ENCODE assay signal across 9 cellular contexts in genomic region chr18:24964213-24964612, GRCh38.
A peak's percentile ranks its signal among the peaks of the same experiment; 100 is the strongest.
DNase-seq lines count a peak whose midpoint lies in the region; ATAC-seq and TF ChIP-seq lines count a peak whose summit lies in the region.
"Had no signal": no experiment of that assay in that cellular context is flagged by ENCODE, and none has a peak within 500 bp of the region (broad histone marks: within the 10 kb centered on the region; RNA-seq: fewer than 3 reads in every experiment).

No MANE protein-coding gene starts in this region.

- no peaks in the 10 kb centered on the region for H3K27me3 ChIP-seq in GM23248 (replicated peaks; ENCODE audit: insufficient read depth)

- H4K20me1 ChIP-seq in GM23248 (ENCODE audit: insufficient read depth) = no peaks in the 10 kb centered on the region

- H3K4me1 ChIP-seq in GM23248 (ENCODE audit: insufficient read depth) = peaks cover 11% of the 10 kb centered on the region

- no peaks in the 10 kb centered on the region for H3F3A ChIP-seq in GM23248 (ENCODE audit: insufficient read depth)

- WGBS in GM23248 (ENCODE audit: low coverage in 1 of 2, low lambda C conversion rate in 2 of 2, missing lambda C conversion rate in 2 of 2), 2 experiments = 43 to 50% methylated on average over 4 of the region's 4 CpGs

- no peak overlapping the region for H2AFZ ChIP-seq in GM23248

- H3K27ac Mint-ChIP-seq in activated CD8-positive, alpha-beta memory T cell treated with anti-CD3 and anti-CD28 coated beads, Interleukin-2, amount 10 ng/mL, durations not matched to agents 7 days and 5 days = no peak overlapping the region

- H3K27me3 Mint-ChIP-seq in activated CD8-positive, alpha-beta memory T cell treated with anti-CD3 and anti-CD28 coated beads, Interleukin-2, amount 10 ng/mL, durations not matched to agents 7 days and 5 days = no peaks in the 10 kb centered on the region

- H3K9me2 ChIP-seq in GM23248 (ENCODE audit: insufficient read depth) = no peaks in the 10 kb centered on the region

- no peaks in the 10 kb centered on the region for H3K9me3 Mint-ChIP-seq in activated CD8-positive, alpha-beta memory T cell treated with anti-CD3 and anti-CD28 coated beads, Interleukin-2, amount 10 ng/mL, durations not matched to agents 7 days and 5 days (ENCODE audit: low read depth)

- no peak overlapping the region for H3K4me3 Mint-ChIP-seq in activated CD8-positive, alpha-beta memory T cell treated with anti-CD3 and anti-CD28 coated beads, Interleukin-2, amount 10 ng/mL, durations not matched to agents 7 days and 5 days

- H3K36me3 Mint-ChIP-seq in activated CD8-positive, alpha-beta memory T cell treated with anti-CD3 and anti-CD28 coated beads, Interleukin-2, amount 10 ng/mL, durations not matched to agents 7 days and 5 days = no peaks in the 10 kb centered on the region

- no peak overlapping the region for H3K4me3 ChIP-seq in GM23248

- no peaks in the 10 kb centered on the region for H3K36me3 ChIP-seq in GM23248 (ENCODE audit: low read depth)

- DNase-seq in GM23248 (peak; percentile 17), LHCN-M2 (ENCODE audit: low read depth) (peak; percentile 54), erythroblast (lab: John Stamatoyannopoulos, UW) (peak; percentile 43 to 50), globus pallidus (ENCODE audit: low spot score) (no peak), GM10266 (ENCODE audit: extremely low spot score) (no peak)
- DNase-seq in activated CD8-positive, alpha-beta memory T cell treated with anti-CD3 and anti-CD28 coated beads, Interleukin-2, amount 10 ng/mL, durations not matched to agents 7 days and 5 days = no peak
- DNase-seq: stimulated activated CD4-positive, alpha-beta T cell treated with anti-CD3 and anti-CD28 coated beads, Interleukin-1b, Interleukin-23, amount 100 ng/mL, for 48 hours had no signal

- no peak for TF ChIP-seq CTCF in GM10266 (IDR thresholded peaks at IDR 0.05; ENCODE audit: control insufficient read depth, insufficient read depth, low read depth, missing control alignments)

- no peak for TF ChIP-seq POLR2A in erythroblast (IDR thresholded peaks at IDR 0.05; ENCODE audit: low read length)

- no peaks in the 10 kb centered on the region for H3K4me1 Mint-ChIP-seq in activated CD8-positive, alpha-beta memory T cell treated with anti-CD3 and anti-CD28 coated beads, Interleukin-2, amount 10 ng/mL, durations not matched to agents 7 days and 5 days

- H3K4me2 ChIP-seq in GM23248 (ENCODE audit: unreplicated experiment) = no peak overlapping the region

- H3K79me2 ChIP-seq in GM23248 (ENCODE audit: insufficient read depth) = no peaks in the 10 kb centered on the region

- in situ Hi-C loops in GM23248 (cut with MboI) = no loop called here

- CTCF ChIA-PET in activated CD8-positive, alpha-beta memory T cell treated with anti-CD3 and anti-CD28 coated beads, Interleukin-2, amount 10 ng/mL, durations not matched to agents 7 days and 5 days (lab: Charles Lee) = no interaction called here

- peak; percentile 88 for ATAC-seq in GM18511 (IDR thresholded peaks at IDR 0.05; ENCODE audit: unreplicated experiment)
- no peak for ATAC-seq in GM19452 (IDR thresholded peaks at IDR 0.05; ENCODE audit: unreplicated experiment)
- ATAC-seq in activated CD8-positive, alpha-beta memory T cell treated with anti-CD3 and anti-CD28 coated beads, Interleukin-2, amount 10 ng/mL, durations not matched to agents 7 days and 5 days = no peak

- no peak overlapping the region for H3K27ac ChIP-seq in GM23248

- H3K9ac ChIP-seq in GM23248 = no peak overlapping the region

- H3K9me3 ChIP-seq in GM23248 (ENCODE audit: low read depth) = no peaks in the 10 kb centered on the region

Comparison
In these comparisons a context has a peak if more than half of its experiments do, and no peak if none do; other contexts are left out.
1. DNase-seq: peak in GM23248 (single experiment), LHCN-M2 (single experiment) and erythroblast (2 of 2); none in globus pallidus (single experiment), GM10266 (single experiment) and activated CD8-positive, alpha-beta memory T cell treated with anti-CD3 and anti-CD28 coated beads, Interleukin-2, amount 10 ng/mL, durations not matched to agents 7 days and 5 days (single experiment).